ENCODE assay signal across 40 cellular contexts in genomic region chr3:124696011-124696410, GRCh38.
"Had no signal": no experiment of that assay in that cellular context is flagged by ENCODE, and none has a peak within 500 bp of the region (broad histone marks: within the 10 kb centered on the region; RNA-seq: fewer than 3 reads in every experiment).

No MANE protein-coding gene starts in this region.

- H3K9me3 Mint-ChIP-seq: activated naive CD4-positive, alpha-beta T cell treated with anti-CD3 and anti-CD28 coated beads for 36 hours; activated naive CD4-positive, alpha-beta T cell treated with anti-CD3 and anti-CD28 coated beads, Interleukin-2, amount 10 ng/mL, durations not matched to agents 7 days and 5 days; activated naive CD4-positive, alpha-beta T cell treated with anti-CD3 and anti-CD28 coated beads, Interleukin-2, amount 50 U/mL, for 24 hours; activated naive CD4-positive, alpha-beta T cell treated with anti-CD3 and anti-CD28 coated beads, Interleukin-2, amount 50 U/mL, for 72 hours; activated naive CD8-positive, alpha-beta T cell treated with anti-CD3 and anti-CD28 coated beads for 36 hours; activated naive CD8-positive, alpha-beta T cell treated with anti-CD3 and anti-CD28 coated beads, Interleukin-2, amount 10 ng/mL, durations not matched to agents 7 days and 5 days; activated naive CD8-positive, alpha-beta T cell treated with anti-CD3 and anti-CD28 coated beads, Interleukin-2, amount 50 U/mL, for 24 hours; activated T-cell treated with anti-CD3 and anti-CD28 coated beads, Interleukin-2, amount 50 U/mL, for 24 hours; activated T-cell treated with anti-CD3 and anti-CD28 coated beads, Interleukin-2, amount 50 U/mL, for 4 hours; activated T-cell treated with anti-CD3 and anti-CD28 coated beads, Interleukin-2, amount 50 U/mL, for 72 hours; activated T-helper 1 cell treated with anti-CD3 and anti-CD28 coated beads, Interleukin-12 subunit alpha, Interleukin-12 subunit beta, Interleukin-2, Interleukin-4 antibody, amounts not matched to agents 30 ng/mL and 10 ng/mL and 1 ng/mL, durations not matched to agents 14 hours and 24 hours and 36 hours; activated T-helper 17 cell treated with anti-CD3 and anti-CD28 coated beads, Interleukin-2, amount 50 U/mL, for 72 hours; activated T-helper 2 cell treated with anti-CD3 and anti-CD28 coated beads, Interferon-gamma antibody, Interleukin-2, Interleukin-4, amounts not matched to agents 10 μg/mL and 5 μg/mL and 100 μg/mL, durations not matched to agents 14 hours and 24 hours and 36 hours; brain; central memory CD8-positive, alpha-beta T cell had no signal

- H3K36me3 ChIP-seq: adrenal gland, brain microvascular endothelial cell, breast epithelium, cardiac muscle cell had no signal

- FAIRE-seq: astrocyte, bronchial epithelial cell had no signal

- H3K4me3 ChIP-seq: adrenal gland, ascending aorta, body of pancreas, breast epithelium, cardiac muscle cell had no signal

- H3K4me3 Mint-ChIP-seq: activated naive CD4-positive, alpha-beta T cell treated with anti-CD3 and anti-CD28 coated beads for 36 hours; activated naive CD4-positive, alpha-beta T cell treated with anti-CD3 and anti-CD28 coated beads, Interleukin-2, amount 10 ng/mL, durations not matched to agents 7 days and 5 days; activated naive CD4-positive, alpha-beta T cell treated with anti-CD3 and anti-CD28 coated beads, Interleukin-2, amount 50 U/mL, for 24 hours; activated naive CD8-positive, alpha-beta T cell; activated naive CD8-positive, alpha-beta T cell treated with anti-CD3 and anti-CD28 coated beads for 36 hours; activated naive CD8-positive, alpha-beta T cell treated with anti-CD3 and anti-CD28 coated beads, Interleukin-2, amount 10 ng/mL, durations not matched to agents 7 days and 5 days; activated naive CD8-positive, alpha-beta T cell treated with anti-CD3 and anti-CD28 coated beads, Interleukin-2, amount 50 U/mL, for 24 hours; activated T-cell treated with anti-CD3 and anti-CD28 coated beads, Interleukin-2, amount 50 U/mL, for 24 hours; activated T-cell treated with anti-CD3 and anti-CD28 coated beads, Interleukin-2, amount 50 U/mL, for 4 hours; activated T-cell treated with anti-CD3 and anti-CD28 coated beads, Interleukin-2, amount 50 U/mL, for 72 hours; activated T-helper 1 cell treated with anti-CD3 and anti-CD28 coated beads, Interleukin-12 subunit alpha, Interleukin-12 subunit beta, Interleukin-2, Interleukin-4 antibody, amounts not matched to agents 30 ng/mL and 10 ng/mL and 1 ng/mL, durations not matched to agents 14 hours and 24 hours and 36 hours; activated T-helper 17 cell treated with anti-CD3 and anti-CD28 coated beads, Interleukin-2, amount 50 U/mL, for 72 hours; brain; central memory CD8-positive, alpha-beta T cell had no signal

- H3K4me1 Mint-ChIP-seq: activated naive CD4-positive, alpha-beta T cell treated with anti-CD3 and anti-CD28 coated beads, Interleukin-2, amount 10 ng/mL, durations not matched to agents 7 days and 5 days; activated naive CD4-positive, alpha-beta T cell treated with anti-CD3 and anti-CD28 coated beads, Interleukin-2, amount 50 U/mL, for 24 hours; activated naive CD8-positive, alpha-beta T cell treated with anti-CD3 and anti-CD28 coated beads for 36 hours; activated naive CD8-positive, alpha-beta T cell treated with anti-CD3 and anti-CD28 coated beads, Interleukin-2, amount 10 ng/mL, durations not matched to agents 7 days and 5 days; activated naive CD8-positive, alpha-beta T cell treated with anti-CD3 and anti-CD28 coated beads, Interleukin-2, amount 50 U/mL, for 24 hours; activated T-helper 17 cell treated with anti-CD3 and anti-CD28 coated beads, Interleukin-2, amount 50 U/mL, for 72 hours; brain; central memory CD8-positive, alpha-beta T cell had no signal

- H3K9me3 ChIP-seq: adrenal gland, ascending aorta, body of pancreas, breast epithelium had no signal

- H3K27ac ChIP-seq: adrenal gland, ascending aorta, body of pancreas, brain microvascular endothelial cell, breast epithelium, cardiac muscle cell had no signal

- H3K27ac Mint-ChIP-seq: activated naive CD4-positive, alpha-beta T cell treated with anti-CD3 and anti-CD28 coated beads for 36 hours; activated naive CD4-positive, alpha-beta T cell treated with anti-CD3 and anti-CD28 coated beads, Interleukin-2, amount 10 ng/mL, durations not matched to agents 7 days and 5 days; activated naive CD4-positive, alpha-beta T cell treated with anti-CD3 and anti-CD28 coated beads, Interleukin-2, amount 50 U/mL, for 24 hours; activated naive CD4-positive, alpha-beta T cell treated with anti-CD3 and anti-CD28 coated beads, Interleukin-2, amount 50 U/mL, for 72 hours; activated naive CD8-positive, alpha-beta T cell; activated naive CD8-positive, alpha-beta T cell treated with anti-CD3 and anti-CD28 coated beads for 36 hours; activated naive CD8-positive, alpha-beta T cell treated with anti-CD3 and anti-CD28 coated beads, Interleukin-2, amount 10 ng/mL, durations not matched to agents 7 days and 5 days; activated naive CD8-positive, alpha-beta T cell treated with anti-CD3 and anti-CD28 coated beads, Interleukin-2, amount 50 U/mL, for 24 hours; activated T-cell treated with anti-CD3 and anti-CD28 coated beads, Interleukin-2, amount 50 U/mL, for 24 hours; activated T-cell treated with anti-CD3 and anti-CD28 coated beads, Interleukin-2, amount 50 U/mL, for 72 hours; activated T-helper 1 cell treated with anti-CD3 and anti-CD28 coated beads, Interleukin-12 subunit alpha, Interleukin-12 subunit beta, Interleukin-2, Interleukin-4 antibody, amounts not matched to agents 30 ng/mL and 10 ng/mL and 1 ng/mL, durations not matched to agents 14 hours and 24 hours and 36 hours; activated T-helper 17 cell treated with anti-CD3 and anti-CD28 coated beads, Interleukin-2, amount 50 U/mL, for 72 hours; activated T-helper 2 cell treated with anti-CD3 and anti-CD28 coated beads, Interferon-gamma antibody, Interleukin-2, Interleukin-4, amounts not matched to agents 10 μg/mL and 5 μg/mL and 100 μg/mL, durations not matched to agents 14 hours and 24 hours and 36 hours; brain had no signal

- H3K27me3 Mint-ChIP-seq: brain had no signal

- DNase-seq: activated effector memory CD4-positive, alpha-beta T cell treated with anti-CD3 and anti-CD28 coated beads, Interleukin-2, amount 50 U/mL, for 16 hours; activated effector memory CD4-positive, alpha-beta T cell treated with Interleukin-2 at 50 U/mL for 16 hours; activated gamma-delta T cell; activated gamma-delta T cell treated with Interleukin-2 at 50 U/mL for 16 hours; activated naive CD4-positive, alpha-beta T cell; activated naive CD4-positive, alpha-beta T cell treated with anti-CD3 and anti-CD28 coated beads for 36 hours; activated naive CD4-positive, alpha-beta T cell treated with anti-CD3 and anti-CD28 coated beads, Interleukin-2, amount 10 ng/mL, durations not matched to agents 7 days and 5 days; activated naive CD4-positive, alpha-beta T cell treated with anti-CD3 and anti-CD28 coated beads, Interleukin-2, amount 50 U/mL, for 16 hours; activated naive CD4-positive, alpha-beta T cell treated with Interleukin-2 at 50 U/mL for 16 hours; activated naive CD8-positive, alpha-beta T cell treated with anti-CD3 and anti-CD28 coated beads for 36 hours; activated naive CD8-positive, alpha-beta T cell treated with anti-CD3 and anti-CD28 coated beads, Interleukin-2, amount 10 ng/mL, durations not matched to agents 7 days and 5 days; activated naive CD8-positive, alpha-beta T cell treated with anti-CD3 and anti-CD28 coated beads, Interleukin-2, amount 50 U/mL, for 24 hours; activated T-cell treated with anti-CD3 and anti-CD28 coated beads, Interleukin-2, amount 50 U/mL, for 1 hour; activated T-cell treated with anti-CD3 and anti-CD28 coated beads, Interleukin-2, amount 50 U/mL, for 24 hours; activated T-cell treated with anti-CD3 and anti-CD28 coated beads, Interleukin-2, amount 50 U/mL, for 4 hours; activated T-cell treated with anti-CD3 and anti-CD28 coated beads, Interleukin-2, amount 50 U/mL, for 48 hours; activated T-cell treated with anti-CD3 and anti-CD28 coated beads, Interleukin-2, amount 50 U/mL, for 72 hours; adrenal gland; amniotic stem cell; amygdala; anterior cingulate cortex; aorta; body of pancreas; brain microvascular endothelial cell; caudate nucleus; central memory CD4-positive, alpha-beta T cell; cerebellar nuclear complex had no signal

- H3K27me3 ChIP-seq: adrenal gland, ascending aorta, body of pancreas, brain microvascular endothelial cell, breast epithelium, cardiac muscle cell had no signal

- ATAC-seq: activated naive CD4-positive, alpha-beta T cell treated with anti-CD3 and anti-CD28 coated beads, Interleukin-2, amount 50 U/mL, for 72 hours; activated naive CD8-positive, alpha-beta T cell treated with anti-CD3 and anti-CD28 coated beads, Interleukin-2, amount 50 U/mL, for 24 hours; activated T-cell treated with anti-CD3 and anti-CD28 coated beads, Interleukin-2, amount 50 U/mL, for 4 hours; activated T-cell treated with anti-CD3 and anti-CD28 coated beads, Interleukin-2, amount 50 U/mL, for 72 hours; activated T-helper 17 cell treated with anti-CD3 and anti-CD28 coated beads, Interleukin-2, amount 50 U/mL, for 72 hours; body of pancreas had no signal

- H3K36me3 Mint-ChIP-seq: activated naive CD4-positive, alpha-beta T cell treated with anti-CD3 and anti-CD28 coated beads, Interleukin-2, amount 10 ng/mL, durations not matched to agents 7 days and 5 days; activated naive CD4-positive, alpha-beta T cell treated with anti-CD3 and anti-CD28 coated beads, Interleukin-2, amount 50 U/mL, for 24 hours; activated naive CD4-positive, alpha-beta T cell treated with anti-CD3 and anti-CD28 coated beads, Interleukin-2, amount 50 U/mL, for 72 hours; activated naive CD8-positive, alpha-beta T cell treated with anti-CD3 and anti-CD28 coated beads for 36 hours; activated naive CD8-positive, alpha-beta T cell treated with anti-CD3 and anti-CD28 coated beads, Interleukin-2, amount 10 ng/mL, durations not matched to agents 7 days and 5 days had no signal

- H3K4me1 ChIP-seq: ascending aorta, breast epithelium had no signal
